In the genomic region with DNA sequence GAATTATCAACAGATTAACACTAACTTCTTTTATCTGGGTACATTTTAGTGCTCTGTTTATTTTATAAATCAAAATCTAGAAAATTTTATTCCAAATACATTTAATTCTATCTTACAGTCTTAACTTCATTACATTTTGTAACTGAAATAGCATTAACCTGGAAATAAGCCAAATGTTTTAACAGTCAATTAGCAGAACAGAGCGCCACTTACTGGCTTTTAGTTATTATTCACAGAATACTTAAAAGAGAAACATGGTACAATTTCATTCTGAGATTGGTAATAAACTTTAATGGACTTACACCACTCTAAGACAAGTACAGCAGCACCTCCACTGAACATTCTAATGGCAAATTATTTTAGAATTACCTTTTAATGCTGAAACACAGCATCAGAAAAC, we compare ENCODE assay signal across 21 cellular contexts. TPM values are rescaled to one million over a fixed set of nuclear protein-coding genes. Genes with fewer than 3 reads are reported as not detected.
DNase-seq lines count a peak whose midpoint lies in the region; ATAC-seq and TF ChIP-seq lines count a peak whose summit lies in the region.
"Had no signal": no experiment of that assay in that cellular context is flagged by ENCODE, and none has a peak within 500 bp of the region (broad histone marks: within the 10 kb centered on the region; RNA-seq: fewer than 3 reads in every experiment).

No MANE protein-coding gene starts in this region.

- H3K4me1 ChIP-seq in right lobe of liver, result no peaks in the 10 kb centered on the region
- no peaks in the 10 kb centered on the region for H3K4me1 ChIP-seq in CD8-positive, alpha-beta T cell (ENCODE audit: insufficient read depth, low read length)
- H3K4me1 ChIP-seq: A549; BLaER1 treated with 17β-estradiol and CSF1 and Interleukin-3, amounts not matched to agents 10 nM and 100 nM; gastroesophageal sphincter; prostate gland had no signal

- no peaks in the 10 kb centered on the region for H3K9me3 Mint-ChIP-seq in nephron progenitor cell
- no peaks in the 10 kb centered on the region for H3K9me3 Mint-ChIP-seq in CD8-positive, alpha-beta T cell

- H4K20me1 ChIP-seq in SU-DHL-6 (ENCODE audit: low read depth, low read length), result peaks cover 9% of the 10 kb centered on the region; the same call in 1 of the 2 replicates

- H3K79me2 ChIP-seq in SU-DHL-6 (ENCODE audit: insufficient read depth, low read length), result peaks cover 48% of the 10 kb centered on the region

- H3K9ac ChIP-seq in SU-DHL-6 (ENCODE audit: low read length), result no peak overlapping the region
- H3K9ac ChIP-seq: BLaER1 treated with 17β-estradiol and CSF1 and Interleukin-3, amounts not matched to agents 10 nM and 100 nM had no signal

- no peaks in the 10 kb centered on the region for H3K27me3 ChIP-seq in SU-DHL-6 (ENCODE audit: low read length)
- H3K27me3 ChIP-seq in right lobe of liver, result no peaks in the 10 kb centered on the region
- no peaks in the 10 kb centered on the region for H3K27me3 ChIP-seq in CD8-positive, alpha-beta T cell (ENCODE audit: insufficient read depth, low read length)
- H3K27me3 ChIP-seq: BLaER1 treated with 17β-estradiol and CSF1 and Interleukin-3, amounts not matched to agents 10 nM and 100 nM; esophagus muscularis mucosa; gastroesophageal sphincter had no signal

- CTCF ChIA-PET in CD8-positive, alpha-beta T cell (lab: Charles Lee), result no interaction called here

- no peak overlapping the region for H3K4me2 ChIP-seq in SU-DHL-6 (ENCODE audit: low read depth, low read length, poor library complexity, severe bottlenecking)
- H3K4me2 ChIP-seq: A549; BLaER1 treated with 17β-estradiol and CSF1 and Interleukin-3, amounts not matched to agents 10 nM and 100 nM; smooth muscle cell had no signal

- no peak overlapping the region for H3K4me3 Mint-ChIP-seq in nephron progenitor cell
- no peak overlapping the region for H3K4me3 Mint-ChIP-seq in CD8-positive, alpha-beta T cell

- H3K4me3 ChIP-seq in SU-DHL-6 (ENCODE audit: insufficient read depth, low read length, poor library complexity, severe bottlenecking), result no peak overlapping the region
- H3K4me3 ChIP-seq in right lobe of liver, result no peak overlapping the region
- no peak overlapping the region for H3K4me3 ChIP-seq in CD8-positive, alpha-beta T cell (ENCODE audit: low read depth, low read length)
- H3K4me3 ChIP-seq: A549; BLaER1 treated with 17β-estradiol and CSF1 and Interleukin-3, amounts not matched to agents 10 nM and 100 nM; esophagus muscularis mucosa; gastroesophageal sphincter; prostate gland; smooth muscle cell had no signal

- no peaks in the 10 kb centered on the region for H3K4me1 Mint-ChIP-seq in nephron progenitor cell
- H3K4me1 Mint-ChIP-seq in CD8-positive, alpha-beta T cell (ENCODE audit: low read depth), result peaks cover 21% of the 10 kb centered on the region

- no peaks in the 10 kb centered on the region for H3K27me3 Mint-ChIP-seq in nephron progenitor cell (ENCODE audit: low read depth, poor library complexity)
- no peaks in the 10 kb centered on the region for H3K27me3 Mint-ChIP-seq in CD8-positive, alpha-beta T cell (ENCODE audit: low read depth)

- 100% methylated on average over 1 of the region's 1 CpG for WGBS in right lobe of liver (ENCODE audit: insufficient coverage, low coverage, low lambda C conversion rate, missing lambda C conversion rate)

- DNase-seq in NCI-H1694 treated with DMSO at 0.1 percent for 48 hours (lab: John Stamatoyannopoulos, UW) (peak; percentile 16), NCI-H1694 (lab: John Stamatoyannopoulos, UW) (no peak), NCI-H1105 treated with DMSO at 0.1 percent for 48 hours (lab: John Stamatoyannopoulos, UW) (peak; percentile 81), right lobe of liver (no peak), nephron progenitor cell (no peak)
- DNase-seq in activated CD4-positive, alpha-beta T cell treated with anti-CD3 and anti-CD28 coated beads for 48 hours, result no peak
- DNase-seq in CD8-positive, alpha-beta T cell, result no peak
- DNase-seq: activated CD4-positive, alpha-beta T cell treated with anti-CD3 and anti-CD28 coated beads, Interleukin-2, amount 50 U/mL, for 48 hours; activated naive CD4-positive, alpha-beta T cell treated with Interleukin-2 at 50 U/mL for 16 hours; activated T-cell treated with anti-CD3 and anti-CD28 coated beads for 4 hours; caudate nucleus; left colon; NCI-H526 treated with DMSO at 0.1 percent for 48 hours; stimulated activated CD4-positive, alpha-beta T cell treated with anti-CD3 and anti-CD28 coated beads, Interleukin-4, amount 100 ng/mL, for 24 hours had no signal

- intact Hi-C loops in right lobe of liver (cut with DNase I), result no loop called here
- intact Hi-C loops in CD8-positive, alpha-beta T cell (cut with DNase I, micrococcal nuclease), result no loop called here

- H3K36me3 Mint-ChIP-seq in nephron progenitor cell (ENCODE audit: low read depth), result peaks cover 57% of the 10 kb centered on the region
- H3K36me3 Mint-ChIP-seq in CD8-positive, alpha-beta T cell, result peaks cover 59% of the 10 kb centered on the region

- H2AFZ ChIP-seq in SU-DHL-6 (ENCODE audit: low read depth, low read length, severe bottlenecking), result no peak overlapping the region

- TF ChIP-seq CTCF in SU-DHL-6 (IDR thresholded peaks at IDR 0.05; ENCODE audit: insufficient read depth, low read length, poor library complexity, severe bottlenecking) (peak; percentile 30), right lobe of liver (IDR thresholded peaks at IDR 0.05) (peak in 3 of 4 donors; percentile 5 to 11 (median 7)), nephron progenitor cell (IDR thresholded peaks at IDR 0.05) (no peak)
- no peak for TF ChIP-seq CTCF in CD8-positive, alpha-beta T cell (IDR thresholded peaks at IDR 0.05)

- H3K36me3 ChIP-seq in SU-DHL-6 (ENCODE audit: low read length), result peaks cover 79% of the 10 kb centered on the region
- H3K36me3 ChIP-seq in right lobe of liver, result peaks cover 0 to 20% (median 10%) of the 10 kb centered on the region in 4 donors
- H3K36me3 ChIP-seq in CD8-positive, alpha-beta T cell (ENCODE audit: insufficient read depth, low read length), result peaks cover 10% of the 10 kb centered on the region
- H3K36me3 ChIP-seq: prostate gland had no signal

- POLR2A ChIA-PET in CD8-positive, alpha-beta T cell (lab: Charles Lee), result no interaction called here

- no peak for ATAC-seq in right lobe of liver
- no peak for ATAC-seq in CD8-positive, alpha-beta T cell
- ATAC-seq: A549, gastroesophageal sphincter, left colon had no signal

- H3K27ac ChIP-seq in SU-DHL-6 (ENCODE audit: low read depth, low read length) (peak overlapping the region; percentile 8; the same call in 1 of the 2 replicates), right lobe of liver (no peak overlapping the region)
- H3K27ac ChIP-seq in CD8-positive, alpha-beta T cell (ENCODE audit: low read depth, low read length), result no peak overlapping the region
- H3K27ac ChIP-seq: A549; BLaER1 treated with 17β-estradiol and CSF1 and Interleukin-3, amounts not matched to agents 10 nM and 100 nM; esophagus muscularis mucosa; gastroesophageal sphincter; prostate gland had no signal

- no peak for TF ChIP-seq POLR2A in right lobe of liver (IDR thresholded peaks at IDR 0.05)

- H3K9me3 ChIP-seq in SU-DHL-6 (ENCODE audit: insufficient read depth, low read length) (no peaks in the 10 kb centered on the region), right lobe of liver (no peaks in the 10 kb centered on the region)
- H3K9me3 ChIP-seq in CD8-positive, alpha-beta T cell (ENCODE audit: low read length), result no peaks in the 10 kb centered on the region
- H3K9me3 ChIP-seq: A549; BLaER1 treated with 17β-estradiol and CSF1 and Interleukin-3, amounts not matched to agents 10 nM and 100 nM; esophagus muscularis mucosa; gastroesophageal sphincter; prostate gland had no signal

- no peak overlapping the region for H3K27ac Mint-ChIP-seq in nephron progenitor cell
- no peak overlapping the region for H3K27ac Mint-ChIP-seq in CD8-positive, alpha-beta T cell

- H3K9me2 ChIP-seq in SU-DHL-6 (replicated peaks; ENCODE audit: insufficient read depth, low read length), result no peaks in the 10 kb centered on the region

- H3F3A ChIP-seq in SU-DHL-6 (ENCODE audit: insufficient read depth), result peaks cover 56% of the 10 kb centered on the region

RNA-seq across cellular contexts. Expression of gene SS18, which starts 38.6 kb away (rescaled TPM):
- 10 to 100 TPM; 26.6 to 47.3 (median 37.6) TPM for total RNA-seq in right lobe of liver
- total RNA-seq in CD8-positive, alpha-beta T cell, result 10 to 100 TPM; 40.4 to 42.1 TPM

Comparison
In these comparisons a context has a peak if more than half of its experiments do, and no peak if none do; other contexts are left out.
1. DNase-seq: peak in NCI-H1694 treated with DMSO at 0.1 percent for 48 hours (single experiment) and NCI-H1105 treated with DMSO at 0.1 percent for 48 hours (single experiment); none in NCI-H1694 (single experiment), right lobe of liver (0 of 3), nephron progenitor cell (single experiment), activated CD4-positive, alpha-beta T cell treated with anti-CD3 and anti-CD28 coated beads for 48 hours (single experiment) and CD8-positive, alpha-beta T cell (0 of 7).
2. CTCF ChIP-seq: peak in SU-DHL-6 (single experiment) and right lobe of liver (3 of 4); none in nephron progenitor cell (single experiment) and CD8-positive, alpha-beta T cell (single experiment).